ENCODE assay signal across 1 cellular context in the genomic region with DNA sequence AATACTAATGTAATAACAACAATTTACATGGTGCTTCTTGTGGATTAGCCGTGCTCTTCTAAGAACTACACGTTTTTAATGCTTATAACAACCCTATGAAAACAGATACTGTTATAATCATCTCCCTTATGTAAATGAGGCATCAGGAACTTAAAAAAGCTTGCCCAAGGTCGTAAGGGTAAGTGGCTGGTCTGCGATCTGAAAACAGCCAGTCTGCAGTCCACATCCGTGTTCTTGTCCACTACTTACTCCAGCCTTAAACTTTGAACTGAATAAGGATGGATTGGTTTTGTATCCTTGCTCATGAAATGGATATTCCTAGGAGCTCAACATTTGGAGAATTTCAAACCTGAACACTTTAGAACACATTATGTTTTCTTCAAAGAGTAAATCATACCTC.
TF ChIP-seq lines count a peak whose summit lies in the region.

No MANE protein-coding gene starts in this region.

TF ChIP-seq in WTC11, 78 proteins besides CTCF, POLR2A, EP300 and RAD21 (continued from another document):
- TF ChIP-seq, protein P1, sequence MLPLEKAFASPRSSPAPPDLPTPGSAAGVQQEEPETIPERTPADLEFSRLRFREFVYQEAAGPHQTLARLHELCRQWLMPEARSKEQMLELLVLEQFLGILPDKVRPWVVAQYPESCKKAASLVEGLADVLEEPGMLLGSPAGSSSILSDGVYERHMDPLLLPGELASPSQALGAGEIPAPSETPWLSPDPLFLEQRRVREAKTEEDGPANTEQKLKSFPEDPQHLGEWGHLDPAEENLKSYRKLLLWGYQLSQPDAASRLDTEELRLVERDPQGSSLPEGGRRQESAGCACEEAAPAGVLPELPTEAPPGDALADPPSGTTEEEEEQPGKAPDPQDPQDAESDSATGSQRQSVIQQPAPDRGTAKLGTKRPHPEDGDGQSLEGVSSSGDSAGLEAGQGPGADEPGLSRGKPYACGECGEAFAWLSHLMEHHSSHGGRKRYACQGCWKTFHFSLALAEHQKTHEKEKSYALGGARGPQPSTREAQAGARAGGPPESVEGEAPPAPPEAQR (CRISPR knock-in tag; IDR thresholded peaks at IDR 0.05) = no peak
- no peak for TF ChIP-seq RELA (CRISPR knock-in tag; IDR thresholded peaks at IDR 0.05; ENCODE audit: borderline replicate concordance)
- no peak for TF ChIP-seq ZNF121 (CRISPR knock-in tag; IDR thresholded peaks at IDR 0.05)
- TF ChIP-seq, protein P2, sequence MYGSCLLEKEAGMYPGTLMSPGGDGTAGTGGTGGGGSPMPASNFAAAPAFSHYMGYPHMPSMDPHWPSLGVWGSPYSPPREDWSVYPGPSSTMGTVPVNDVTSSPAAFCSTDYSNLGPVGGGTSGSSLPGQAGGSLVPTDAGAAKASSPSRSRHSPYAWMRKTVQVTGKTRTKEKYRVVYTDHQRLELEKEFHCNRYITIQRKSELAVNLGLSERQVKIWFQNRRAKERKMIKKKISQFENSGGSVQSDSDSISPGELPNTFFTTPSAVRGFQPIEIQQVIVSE (CRISPR knock-in tag; IDR thresholded peaks at IDR 0.05; ENCODE audit: borderline replicate concordance) = no peak
- no peak for TF ChIP-seq NFYB (CRISPR knock-in tag; conservative IDR thresholded peaks at IDR 0.05; ENCODE audit: low read depth)
- TF ChIP-seq ATF1 (CRISPR knock-in tag; IDR thresholded peaks at IDR 0.05) = no peak
- TF ChIP-seq, protein P3, sequence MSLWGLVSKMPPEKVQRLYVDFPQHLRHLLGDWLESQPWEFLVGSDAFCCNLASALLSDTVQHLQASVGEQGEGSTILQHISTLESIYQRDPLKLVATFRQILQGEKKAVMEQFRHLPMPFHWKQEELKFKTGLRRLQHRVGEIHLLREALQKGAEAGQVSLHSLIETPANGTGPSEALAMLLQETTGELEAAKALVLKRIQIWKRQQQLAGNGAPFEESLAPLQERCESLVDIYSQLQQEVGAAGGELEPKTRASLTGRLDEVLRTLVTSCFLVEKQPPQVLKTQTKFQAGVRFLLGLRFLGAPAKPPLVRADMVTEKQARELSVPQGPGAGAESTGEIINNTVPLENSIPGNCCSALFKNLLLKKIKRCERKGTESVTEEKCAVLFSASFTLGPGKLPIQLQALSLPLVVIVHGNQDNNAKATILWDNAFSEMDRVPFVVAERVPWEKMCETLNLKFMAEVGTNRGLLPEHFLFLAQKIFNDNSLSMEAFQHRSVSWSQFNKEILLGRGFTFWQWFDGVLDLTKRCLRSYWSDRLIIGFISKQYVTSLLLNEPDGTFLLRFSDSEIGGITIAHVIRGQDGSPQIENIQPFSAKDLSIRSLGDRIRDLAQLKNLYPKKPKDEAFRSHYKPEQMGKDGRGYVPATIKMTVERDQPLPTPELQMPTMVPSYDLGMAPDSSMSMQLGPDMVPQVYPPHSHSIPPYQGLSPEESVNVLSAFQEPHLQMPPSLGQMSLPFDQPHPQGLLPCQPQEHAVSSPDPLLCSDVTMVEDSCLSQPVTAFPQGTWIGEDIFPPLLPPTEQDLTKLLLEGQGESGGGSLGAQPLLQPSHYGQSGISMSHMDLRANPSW (CRISPR knock-in tag; conservative IDR thresholded peaks at IDR 0.05; ENCODE audit: low read depth) = no peak
- TF ChIP-seq GRHL2 (CRISPR knock-in tag; IDR thresholded peaks at IDR 0.05; ENCODE audit: insufficient replicate concordance, severe bottlenecking) = no peak
TF ChIP-seq in WTC11: peak in this region for 0.
